ENCODE assay signal across 1 cellular context in genomic region chr22:30423959-30424380, GRCh38.
TF ChIP-seq lines count a peak whose summit lies in the region.

No MANE protein-coding gene starts in this region.

TF ChIP-seq in HepG2, 621 proteins besides CTCF, POLR2A, EP300 and RAD21 (continued from another document and continues in another):
- TF ChIP-seq NONO (IDR thresholded peaks at IDR 0.05) = no peak
- peak; percentile 93 for TF ChIP-seq NONO (CRISPR knock-in tag; conservative IDR thresholded peaks at IDR 0.05)
- no peak; the same call in 1 of the 2 replicates for TF ChIP-seq ZNF556 (CRISPR knock-in tag; IDR thresholded peaks at IDR 0.05; ENCODE audit: borderline replicate concordance)
- no peak for TF ChIP-seq REPIN1 (CRISPR knock-in tag; IDR thresholded peaks at IDR 0.05; ENCODE audit: borderline replicate concordance, low read depth)
- TF ChIP-seq ZNF674 (CRISPR knock-in tag; IDR thresholded peaks at IDR 0.05; ENCODE audit: low read depth) = no peak
- peak; percentile 82; the same call in 1 of the 2 replicates for TF ChIP-seq ZNF784 (CRISPR knock-in tag; IDR thresholded peaks at IDR 0.05; ENCODE audit: borderline replicate concordance)
- TF ChIP-seq, protein P1, sequence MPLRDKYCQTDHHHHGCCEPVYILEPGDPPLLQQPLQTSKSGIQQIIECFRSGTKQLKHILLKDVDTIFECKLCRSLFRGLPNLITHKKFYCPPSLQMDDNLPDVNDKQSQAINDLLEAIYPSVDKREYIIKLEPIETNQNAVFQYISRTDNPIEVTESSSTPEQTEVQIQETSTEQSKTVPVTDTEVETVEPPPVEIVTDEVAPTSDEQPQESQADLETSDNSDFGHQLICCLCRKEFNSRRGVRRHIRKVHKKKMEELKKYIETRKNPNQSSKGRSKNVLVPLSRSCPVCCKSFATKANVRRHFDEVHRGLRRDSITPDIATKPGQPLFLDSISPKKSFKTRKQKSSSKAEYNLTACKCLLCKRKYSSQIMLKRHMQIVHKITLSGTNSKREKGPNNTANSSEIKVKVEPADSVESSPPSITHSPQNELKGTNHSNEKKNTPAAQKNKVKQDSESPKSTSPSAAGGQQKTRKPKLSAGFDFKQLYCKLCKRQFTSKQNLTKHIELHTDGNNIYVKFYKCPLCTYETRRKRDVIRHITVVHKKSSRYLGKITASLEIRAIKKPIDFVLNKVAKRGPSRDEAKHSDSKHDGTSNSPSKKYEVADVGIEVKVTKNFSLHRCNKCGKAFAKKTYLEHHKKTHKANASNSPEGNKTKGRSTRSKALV (CRISPR knock-in tag; IDR thresholded peaks at IDR 0.05) = 0 out of 2 replicates have a peak, but pooled peaks have one; percentile 31
- no peak for TF ChIP-seq NFE2 (CRISPR knock-in tag; IDR thresholded peaks at IDR 0.05)
- TF ChIP-seq MIER3 (CRISPR knock-in tag; IDR thresholded peaks at IDR 0.05; ENCODE audit: borderline replicate concordance) = peak; percentile 88; the same call in 1 of the 2 replicates
- TF ChIP-seq NR2F6 (IDR thresholded peaks at IDR 0.05) = peak; percentile 44; the same call in 1 of the 2 replicates
- TF ChIP-seq NR2F6 (CRISPR knock-in tag; IDR thresholded peaks at IDR 0.05) = peak; percentile 67; the same call in 1 of the 2 replicates
- no peak for TF ChIP-seq NBN (conservative IDR thresholded peaks at IDR 0.05)
- no peak for TF ChIP-seq FOXO4 (CRISPR knock-in tag; conservative IDR thresholded peaks at IDR 0.05)
- peak; percentile 93; the same call in 1 of the 2 replicates for TF ChIP-seq ZBED4 (CRISPR knock-in tag; IDR thresholded peaks at IDR 0.05; ENCODE audit: borderline replicate concordance)
- no peak for TF ChIP-seq ZNF713 (CRISPR knock-in tag; IDR thresholded peaks at IDR 0.05)
- TF ChIP-seq HIC2 (CRISPR knock-in tag; IDR thresholded peaks at IDR 0.05; ENCODE audit: low read depth) = no peak
- TF ChIP-seq ZFY (CRISPR knock-in tag; IDR thresholded peaks at IDR 0.05) = peak; percentile 94
- TF ChIP-seq, protein P2, sequence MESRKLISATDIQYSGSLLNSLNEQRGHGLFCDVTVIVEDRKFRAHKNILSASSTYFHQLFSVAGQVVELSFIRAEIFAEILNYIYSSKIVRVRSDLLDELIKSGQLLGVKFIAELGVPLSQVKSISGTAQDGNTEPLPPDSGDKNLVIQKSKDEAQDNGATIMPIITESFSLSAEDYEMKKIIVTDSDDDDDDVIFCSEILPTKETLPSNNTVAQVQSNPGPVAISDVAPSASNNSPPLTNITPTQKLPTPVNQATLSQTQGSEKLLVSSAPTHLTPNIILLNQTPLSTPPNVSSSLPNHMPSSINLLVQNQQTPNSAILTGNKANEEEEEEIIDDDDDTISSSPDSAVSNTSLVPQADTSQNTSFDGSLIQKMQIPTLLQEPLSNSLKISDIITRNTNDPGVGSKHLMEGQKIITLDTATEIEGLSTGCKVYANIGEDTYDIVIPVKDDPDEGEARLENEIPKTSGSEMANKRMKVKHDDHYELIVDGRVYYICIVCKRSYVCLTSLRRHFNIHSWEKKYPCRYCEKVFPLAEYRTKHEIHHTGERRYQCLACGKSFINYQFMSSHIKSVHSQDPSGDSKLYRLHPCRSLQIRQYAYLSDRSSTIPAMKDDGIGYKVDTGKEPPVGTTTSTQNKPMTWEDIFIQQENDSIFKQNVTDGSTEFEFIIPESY (CRISPR knock-in tag; IDR thresholded peaks at IDR 0.05) = peak; percentile 38; the same call in 1 of the 2 replicates
- no peak for TF ChIP-seq ZNF891 (CRISPR knock-in tag; IDR thresholded peaks at IDR 0.05)
- no peak for TF ChIP-seq ZNF337 (CRISPR knock-in tag; IDR thresholded peaks at IDR 0.05; ENCODE audit: borderline replicate concordance, low read depth)
- TF ChIP-seq, protein P3, sequence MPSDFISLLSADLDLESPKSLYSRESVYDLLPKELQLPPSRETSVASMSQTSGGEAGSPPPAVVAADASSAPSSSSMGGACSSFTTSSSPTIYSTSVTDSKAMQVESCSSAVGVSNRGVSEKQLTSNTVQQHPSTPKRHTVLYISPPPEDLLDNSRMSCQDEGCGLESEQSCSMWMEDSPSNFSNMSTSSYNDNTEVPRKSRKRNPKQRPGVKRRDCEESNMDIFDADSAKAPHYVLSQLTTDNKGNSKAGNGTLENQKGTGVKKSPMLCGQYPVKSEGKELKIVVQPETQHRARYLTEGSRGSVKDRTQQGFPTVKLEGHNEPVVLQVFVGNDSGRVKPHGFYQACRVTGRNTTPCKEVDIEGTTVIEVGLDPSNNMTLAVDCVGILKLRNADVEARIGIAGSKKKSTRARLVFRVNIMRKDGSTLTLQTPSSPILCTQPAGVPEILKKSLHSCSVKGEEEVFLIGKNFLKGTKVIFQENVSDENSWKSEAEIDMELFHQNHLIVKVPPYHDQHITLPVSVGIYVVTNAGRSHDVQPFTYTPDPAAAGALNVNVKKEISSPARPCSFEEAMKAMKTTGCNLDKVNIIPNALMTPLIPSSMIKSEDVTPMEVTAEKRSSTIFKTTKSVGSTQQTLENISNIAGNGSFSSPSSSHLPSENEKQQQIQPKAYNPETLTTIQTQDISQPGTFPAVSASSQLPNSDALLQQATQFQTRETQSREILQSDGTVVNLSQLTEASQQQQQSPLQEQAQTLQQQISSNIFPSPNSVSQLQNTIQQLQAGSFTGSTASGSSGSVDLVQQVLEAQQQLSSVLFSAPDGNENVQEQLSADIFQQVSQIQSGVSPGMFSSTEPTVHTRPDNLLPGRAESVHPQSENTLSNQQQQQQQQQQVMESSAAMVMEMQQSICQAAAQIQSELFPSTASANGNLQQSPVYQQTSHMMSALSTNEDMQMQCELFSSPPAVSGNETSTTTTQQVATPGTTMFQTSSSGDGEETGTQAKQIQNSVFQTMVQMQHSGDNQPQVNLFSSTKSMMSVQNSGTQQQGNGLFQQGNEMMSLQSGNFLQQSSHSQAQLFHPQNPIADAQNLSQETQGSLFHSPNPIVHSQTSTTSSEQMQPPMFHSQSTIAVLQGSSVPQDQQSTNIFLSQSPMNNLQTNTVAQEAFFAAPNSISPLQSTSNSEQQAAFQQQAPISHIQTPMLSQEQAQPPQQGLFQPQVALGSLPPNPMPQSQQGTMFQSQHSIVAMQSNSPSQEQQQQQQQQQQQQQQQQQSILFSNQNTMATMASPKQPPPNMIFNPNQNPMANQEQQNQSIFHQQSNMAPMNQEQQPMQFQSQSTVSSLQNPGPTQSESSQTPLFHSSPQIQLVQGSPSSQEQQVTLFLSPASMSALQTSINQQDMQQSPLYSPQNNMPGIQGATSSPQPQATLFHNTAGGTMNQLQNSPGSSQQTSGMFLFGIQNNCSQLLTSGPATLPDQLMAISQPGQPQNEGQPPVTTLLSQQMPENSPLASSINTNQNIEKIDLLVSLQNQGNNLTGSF (CRISPR knock-in tag; IDR thresholded peaks at IDR 0.05) = no peak; the same call in 1 of the 2 replicates
- no peak for TF ChIP-seq ZNF235 (CRISPR knock-in tag; IDR thresholded peaks at IDR 0.05; ENCODE audit: borderline replicate concordance)
- TF ChIP-seq MYPOP (CRISPR knock-in tag; IDR thresholded peaks at IDR 0.05) = peak; percentile 35
- TF ChIP-seq ZNF441 (CRISPR knock-in tag; IDR thresholded peaks at IDR 0.05; ENCODE audit: borderline replicate concordance) = peak; percentile 31; the same call in 1 of the 2 replicates
- TF ChIP-seq ZNF749 (CRISPR knock-in tag; IDR thresholded peaks at IDR 0.05; ENCODE audit: borderline replicate concordance) = no peak
- peak; percentile 68 for TF ChIP-seq RXRA (CRISPR knock-in tag; IDR thresholded peaks at IDR 0.05)
- TF ChIP-seq ZNF766 (CRISPR knock-in tag; IDR thresholded peaks at IDR 0.05; ENCODE audit: borderline replicate concordance) = no peak
- no peak for TF ChIP-seq SRY (CRISPR knock-in tag; IDR thresholded peaks at IDR 0.05)
- no peak for TF ChIP-seq RFX3 (CRISPR knock-in tag; IDR thresholded peaks at IDR 0.05)
- TF ChIP-seq PTBP1 (IDR thresholded peaks at IDR 0.05; ENCODE audit: low read depth, low read length, poor library complexity, severe bottlenecking) = no peak
- peak; percentile 94 for TF ChIP-seq RAD51 (IDR thresholded peaks at IDR 0.05; ENCODE audit: borderline replicate concordance)
- TF ChIP-seq, protein P4, sequence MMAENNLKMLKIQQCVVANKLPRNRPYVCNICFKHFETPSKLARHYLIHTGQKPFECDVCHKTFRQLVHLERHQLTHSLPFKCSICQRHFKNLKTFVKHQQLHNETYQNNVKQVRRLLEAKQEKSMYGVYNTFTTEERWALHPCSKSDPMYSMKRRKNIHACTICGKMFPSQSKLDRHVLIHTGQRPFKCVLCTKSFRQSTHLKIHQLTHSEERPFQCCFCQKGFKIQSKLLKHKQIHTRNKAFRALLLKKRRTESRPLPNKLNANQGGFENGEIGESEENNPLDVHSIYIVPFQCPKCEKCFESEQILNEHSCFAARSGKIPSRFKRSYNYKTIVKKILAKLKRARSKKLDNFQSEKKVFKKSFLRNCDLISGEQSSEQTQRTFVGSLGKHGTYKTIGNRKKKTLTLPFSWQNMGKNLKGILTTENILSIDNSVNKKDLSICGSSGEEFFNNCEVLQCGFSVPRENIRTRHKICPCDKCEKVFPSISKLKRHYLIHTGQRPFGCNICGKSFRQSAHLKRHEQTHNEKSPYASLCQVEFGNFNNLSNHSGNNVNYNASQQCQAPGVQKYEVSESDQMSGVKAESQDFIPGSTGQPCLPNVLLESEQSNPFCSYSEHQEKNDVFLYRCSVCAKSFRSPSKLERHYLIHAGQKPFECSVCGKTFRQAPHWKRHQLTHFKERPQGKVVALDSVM (CRISPR knock-in tag; IDR thresholded peaks at IDR 0.05) = no peak
